8 cellular contexts compared by ENCODE assay signal in the genomic region with DNA sequence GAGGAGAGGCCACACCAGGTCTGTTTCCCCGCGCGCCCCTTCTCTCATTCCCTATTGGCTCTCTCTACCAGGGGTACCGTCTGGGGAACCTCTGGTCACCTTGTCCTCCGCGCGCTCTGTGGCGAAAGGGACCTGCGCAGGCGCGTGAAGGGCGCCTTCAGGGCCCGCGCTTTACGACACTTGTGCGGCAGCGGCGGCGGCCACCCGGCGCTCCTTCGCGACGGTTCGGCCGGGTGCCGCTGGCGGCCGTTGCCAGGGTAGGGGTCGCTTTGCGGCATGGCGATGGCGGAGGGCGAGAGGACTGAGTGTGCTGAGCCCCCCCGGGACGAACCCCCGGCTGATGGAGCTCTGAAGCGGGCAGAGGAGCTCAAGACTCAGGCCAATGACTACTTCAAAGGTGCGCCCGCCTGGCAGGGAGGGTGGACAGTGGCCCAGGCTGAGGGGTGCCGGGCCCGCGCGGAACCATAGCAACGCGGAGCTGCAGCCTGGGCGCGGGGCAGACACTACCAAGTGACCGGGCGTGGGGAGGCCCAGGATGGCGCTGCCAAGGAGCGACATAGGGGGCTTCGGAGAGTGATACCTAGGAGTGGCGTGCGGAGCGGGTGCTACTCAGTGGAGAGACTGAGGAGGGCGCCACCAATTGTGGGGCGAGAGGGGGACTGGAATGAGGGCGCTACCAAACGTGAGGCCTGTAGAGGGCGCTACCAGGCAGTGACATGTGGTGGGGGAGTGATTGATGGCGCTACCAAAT. TPM values are rescaled to one million over a fixed set of nuclear protein-coding genes. Genes with fewer than 3 reads are reported as not detected.
A peak's percentile ranks its signal among the peaks of the same experiment; 100 is the strongest.
DNase-seq lines count a peak whose midpoint lies in the region; ATAC-seq, FAIRE-seq and TF ChIP-seq lines count a peak whose summit lies in the region.

A gene with protein sequence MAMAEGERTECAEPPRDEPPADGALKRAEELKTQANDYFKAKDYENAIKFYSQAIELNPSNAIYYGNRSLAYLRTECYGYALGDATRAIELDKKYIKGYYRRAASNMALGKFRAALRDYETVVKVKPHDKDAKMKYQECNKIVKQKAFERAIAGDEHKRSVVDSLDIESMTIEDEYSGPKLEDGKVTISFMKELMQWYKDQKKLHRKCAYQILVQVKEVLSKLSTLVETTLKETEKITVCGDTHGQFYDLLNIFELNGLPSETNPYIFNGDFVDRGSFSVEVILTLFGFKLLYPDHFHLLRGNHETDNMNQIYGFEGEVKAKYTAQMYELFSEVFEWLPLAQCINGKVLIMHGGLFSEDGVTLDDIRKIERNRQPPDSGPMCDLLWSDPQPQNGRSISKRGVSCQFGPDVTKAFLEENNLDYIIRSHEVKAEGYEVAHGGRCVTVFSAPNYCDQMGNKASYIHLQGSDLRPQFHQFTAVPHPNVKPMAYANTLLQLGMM (plus strand): TSS at position 267 of the 751 bp plus-strand sequence. CDS start 10 bp downstream, at position 277.

- peak; percentile 99 for DNase-seq in AG08396 (ENCODE audit: low spot score)
- peak; percentile 92 for DNase-seq in NCI-H446 treated with DMSO at 0.1 percent for 48 hours (lab: John Stamatoyannopoulos, UW)
- DNase-seq in activated CD4-positive, alpha-beta T cell treated with anti-CD3 and anti-CD28 coated beads for 1 hour = peak; percentile 77
- DNase-seq in cerebellum (ENCODE audit: low spot score) = peak; percentile 91
- DNase-seq in kidney = peak; percentile 96
- DNase-seq in stimulated activated CD4-positive, alpha-beta T cell treated with anti-CD3 and anti-CD28 coated beads, Interleukin-15, amount 100 ng/mL, for 24 hours = peak; percentile 94

- H3K4me3 ChIP-seq in kidney (ENCODE audit: low read length in 2 of 2) = peak within 1 kb of the TSS; percentile 82 to 94

- peak; percentile 76 for TF ChIP-seq POLR2A in GM18951 (IDR thresholded peaks at IDR 0.05; ENCODE audit: extremely low read depth, insufficient read depth, insufficient read length)

- no peak for FAIRE-seq in kidney (lab: Jason Lieb, UNC)

- H3K36me3 ChIP-seq in kidney (ENCODE audit: control insufficient read depth in 1 of 2, insufficient read depth in 2 of 2, low read length in 2 of 2) = no peaks in the 10 kb centered on the region

- no peaks in the 10 kb centered on the region for H3K9me3 ChIP-seq in kidney (ENCODE audit: control insufficient read depth in 1 of 2, low read length in 2 of 2)

- peak; percentile 49 for ATAC-seq in HG03342 (IDR thresholded peaks at IDR 0.05; ENCODE audit: unreplicated experiment)

- peak; percentile 63 for TF ChIP-seq CTCF in kidney (IDR thresholded peaks at IDR 0.05; ENCODE audit: borderline replicate concordance, extremely low read depth, insufficient read depth)

- intact Hi-C loops in kidney (cut with DNase I) = no loop called here

- peak within 1 kb of the TSS; percentile 67 to 77 for H3K27ac ChIP-seq in kidney (ENCODE audit: low read depth in 2 of 2, low read length in 2 of 2)

- H3K4me1 ChIP-seq in kidney (ENCODE audit: control insufficient read depth in 1 of 2, insufficient read depth in 1 of 2, low read depth in 1 of 2, low read length in 2 of 2) = peaks cover 19 to 32% of the 10 kb centered on the region in 2 donors

- in situ Hi-C loops in GM18951 (cut with MboI; ENCODE audit: low sequenced_read_pairs, unreplicated experiment) = no loop called here

- H3K9ac ChIP-seq in kidney (ENCODE audit: low read length in 2 of 2) = peak within 1 kb of the TSS; percentile 87 to 90

RNA-seq across cellular contexts. Expression of the gene that starts here (rescaled TPM):
- total RNA-seq in cerebellum (49.1 TPM), kidney (63.7 TPM)
- 54.3 TPM for polyA plus RNA-seq in kidney (ENCODE audit: insufficient read depth, low read depth, low replicate concordance)

Comparison
In these comparisons a context has a peak if more than half of its experiments do, and no peak if none do; other contexts are left out.
1. Peak in every context shown above with its lines: DNase-seq, ATAC-seq, H3K4me3 ChIP-seq and H3K27ac ChIP-seq.